In genomic region chr6:107064579-107065065, GRCh38 we compare ENCODE assay signal across 8 cellular contexts. TPM values are rescaled to one million over a fixed set of nuclear protein-coding genes. Genes with fewer than 3 reads are reported as not detected.
DNase-seq lines count a peak whose midpoint lies in the region; ATAC-seq and TF ChIP-seq lines count a peak whose summit lies in the region.

No MANE protein-coding gene starts in this region.

- H3K4me1 Mint-ChIP-seq in activated naive CD8-positive, alpha-beta T cell treated with anti-CD3 and anti-CD28 coated beads, Interleukin-2, amount 50 U/mL, for 24 hours = peaks cover 49% of the 10 kb centered on the region
- H3K4me1 Mint-ChIP-seq in naive thymus-derived CD4-positive, alpha-beta T cell = peaks cover 10 to 50% (median 31%) of the 10 kb centered on the region in 7 donors

- no peaks in the 10 kb centered on the region for H3K36me3 ChIP-seq in naive thymus-derived CD4-positive, alpha-beta T cell (ENCODE audit: control insufficient read depth in 2 of 3, insufficient read depth in 3 of 3, low read length in 3 of 3)

- H3K4me1 ChIP-seq in naive thymus-derived CD4-positive, alpha-beta T cell (ENCODE audit: control insufficient read depth in 2 of 2, insufficient read depth in 2 of 2, low read length in 2 of 2) = peaks cover 4 to 11% of the 10 kb centered on the region in 2 donors

- no peak for TF ChIP-seq CTCF in GM13976 (IDR thresholded peaks at IDR 0.05; ENCODE audit: borderline replicate concordance, control extremely low read depth, extremely low read depth, insufficient read depth, missing control alignments)

- no peak overlapping the region for H3K27ac ChIP-seq in naive thymus-derived CD4-positive, alpha-beta T cell (ENCODE audit: low read depth, low read length)

- in situ Hi-C loops in GM13976 (cut with MboI; ENCODE audit: low sequenced_read_pairs, unreplicated experiment) = no loop called here

- POLR2A ChIA-PET in naive thymus-derived CD4-positive, alpha-beta T cell (lab: Charles Lee) = no interaction called here

- CTCF ChIA-PET in naive thymus-derived CD4-positive, alpha-beta T cell (lab: Charles Lee) = no interaction called here

- H3K4me3 Mint-ChIP-seq in activated naive CD8-positive, alpha-beta T cell treated with anti-CD3 and anti-CD28 coated beads, Interleukin-2, amount 50 U/mL, for 24 hours = no peak overlapping the region
- peak overlapping the region in 2 of 10 donors; percentile 21 to 60 for H3K4me3 Mint-ChIP-seq in naive thymus-derived CD4-positive, alpha-beta T cell

- intact Hi-C loops in naive thymus-derived CD4-positive, alpha-beta T cell (cut with micrococcal nuclease) = no loop called here

- peak; percentile 59 for DNase-seq in Jurkat, Clone E6-1 (ENCODE audit: low read depth, low spot score)
- peak; percentile 40 for DNase-seq in activated naive CD8-positive, alpha-beta T cell treated with anti-CD3 and anti-CD28 coated beads, Interleukin-2, amount 50 U/mL, for 24 hours
- DNase-seq in naive thymus-derived CD4-positive, alpha-beta T cell = peak in 4 of 9 donors; percentile 8 to 28 (median 16)
- DNase-seq in GM13976 (ENCODE audit: low spot score) (no peak), NAMALWA (ENCODE audit: low spot score) (no peak)

- peaks cover 11% of the 10 kb centered on the region for H3K36me3 Mint-ChIP-seq in activated naive CD8-positive, alpha-beta T cell treated with anti-CD3 and anti-CD28 coated beads, Interleukin-2, amount 50 U/mL, for 24 hours (ENCODE audit: low read depth)
- H3K36me3 Mint-ChIP-seq in naive thymus-derived CD4-positive, alpha-beta T cell = peaks cover 0 to 9% (median 0%) of the 10 kb centered on the region in 5 donors

- peaks cover 2% of the 10 kb centered on the region for H3K27me3 Mint-ChIP-seq in activated naive CD8-positive, alpha-beta T cell treated with anti-CD3 and anti-CD28 coated beads, Interleukin-2, amount 50 U/mL, for 24 hours
- H3K27me3 Mint-ChIP-seq in naive thymus-derived CD4-positive, alpha-beta T cell = no peaks in the 10 kb centered on the region

- no peaks in the 10 kb centered on the region for H3K9me3 Mint-ChIP-seq in activated naive CD8-positive, alpha-beta T cell treated with anti-CD3 and anti-CD28 coated beads, Interleukin-2, amount 50 U/mL, for 24 hours
- no peaks in the 10 kb centered on the region for H3K9me3 Mint-ChIP-seq in naive thymus-derived CD4-positive, alpha-beta T cell

- H3K4me3 ChIP-seq in Jurkat, Clone E6-1 (ENCODE audit: low read length) = no peak overlapping the region
- no peak overlapping the region for H3K4me3 ChIP-seq in naive thymus-derived CD4-positive, alpha-beta T cell (ENCODE audit: low read length)

- ATAC-seq in GM18502 (IDR thresholded peaks at IDR 0.05; ENCODE audit: poor library complexity, unreplicated experiment) (peak; percentile 44), GM21423 (IDR thresholded peaks at IDR 0.05; ENCODE audit: unreplicated experiment) (no peak), GM21360 (IDR thresholded peaks at IDR 0.05; ENCODE audit: unreplicated experiment) (no peak)
- ATAC-seq in activated naive CD8-positive, alpha-beta T cell treated with anti-CD3 and anti-CD28 coated beads, Interleukin-2, amount 50 U/mL, for 24 hours = peak; percentile 66
- ATAC-seq in naive thymus-derived CD4-positive, alpha-beta T cell = peak; percentile 21

- peak overlapping the region; percentile 66 for H3K27ac Mint-ChIP-seq in activated naive CD8-positive, alpha-beta T cell treated with anti-CD3 and anti-CD28 coated beads, Interleukin-2, amount 50 U/mL, for 24 hours
- peak overlapping the region in 2 of 9 donors; percentile 18 to 68 for H3K27ac Mint-ChIP-seq in naive thymus-derived CD4-positive, alpha-beta T cell

- H3K27me3 ChIP-seq in naive thymus-derived CD4-positive, alpha-beta T cell (ENCODE audit: control insufficient read depth in 2 of 2, insufficient read depth in 2 of 2, low read length in 2 of 2) = no peaks in the 10 kb centered on the region

- no peaks in the 10 kb centered on the region for H3K9me3 ChIP-seq in naive thymus-derived CD4-positive, alpha-beta T cell (ENCODE audit: control insufficient read depth in 2 of 3, low read length in 3 of 3)

RNA-seq across cellular contexts. Expression of gene MTRES1, which starts 36.6 kb away (rescaled TPM):
- 28.7 TPM for polyA plus RNA-seq in Jurkat, Clone E6-1 (2012; ENCODE audit: insufficient read depth, insufficient read length)
- 10 to 100 TPM; 10.8 to 21.7 (median 19.5) TPM for total RNA-seq in naive thymus-derived CD4-positive, alpha-beta T cell
- polyA plus RNA-seq in naive thymus-derived CD4-positive, alpha-beta T cell = 10 to 100 TPM; 13.9 to 20.2 TPM

RNA-seq across cellular contexts. Expression of gene BEND3, which starts 50.7 kb away (rescaled TPM):
- polyA plus RNA-seq in Jurkat, Clone E6-1 (2012; ENCODE audit: insufficient read depth, insufficient read length) = 2.3 TPM
- total RNA-seq in naive thymus-derived CD4-positive, alpha-beta T cell = 1 to 10 TPM; 1.1 to 4.1 (median 1.4) TPM
- under 1 TPM; 0.34 to 0.62 TPM for polyA plus RNA-seq in naive thymus-derived CD4-positive, alpha-beta T cell

Comparison
In these comparisons a context has a peak if more than half of its experiments do, and no peak if none do; other contexts are left out.
1. ATAC-seq: peak in GM18502 (single experiment), activated naive CD8-positive, alpha-beta T cell treated with anti-CD3 and anti-CD28 coated beads, Interleukin-2, amount 50 U/mL, for 24 hours (single experiment) and naive thymus-derived CD4-positive, alpha-beta T cell (single experiment); none in GM21423 (single experiment) and GM21360 (single experiment).
2. DNase-seq: peak in Jurkat, Clone E6-1 (single experiment) and activated naive CD8-positive, alpha-beta T cell treated with anti-CD3 and anti-CD28 coated beads, Interleukin-2, amount 50 U/mL, for 24 hours (single experiment); none in GM13976 (single experiment) and NAMALWA (single experiment).